ENCODE assay signal across 8 cellular contexts in the genomic region with DNA sequence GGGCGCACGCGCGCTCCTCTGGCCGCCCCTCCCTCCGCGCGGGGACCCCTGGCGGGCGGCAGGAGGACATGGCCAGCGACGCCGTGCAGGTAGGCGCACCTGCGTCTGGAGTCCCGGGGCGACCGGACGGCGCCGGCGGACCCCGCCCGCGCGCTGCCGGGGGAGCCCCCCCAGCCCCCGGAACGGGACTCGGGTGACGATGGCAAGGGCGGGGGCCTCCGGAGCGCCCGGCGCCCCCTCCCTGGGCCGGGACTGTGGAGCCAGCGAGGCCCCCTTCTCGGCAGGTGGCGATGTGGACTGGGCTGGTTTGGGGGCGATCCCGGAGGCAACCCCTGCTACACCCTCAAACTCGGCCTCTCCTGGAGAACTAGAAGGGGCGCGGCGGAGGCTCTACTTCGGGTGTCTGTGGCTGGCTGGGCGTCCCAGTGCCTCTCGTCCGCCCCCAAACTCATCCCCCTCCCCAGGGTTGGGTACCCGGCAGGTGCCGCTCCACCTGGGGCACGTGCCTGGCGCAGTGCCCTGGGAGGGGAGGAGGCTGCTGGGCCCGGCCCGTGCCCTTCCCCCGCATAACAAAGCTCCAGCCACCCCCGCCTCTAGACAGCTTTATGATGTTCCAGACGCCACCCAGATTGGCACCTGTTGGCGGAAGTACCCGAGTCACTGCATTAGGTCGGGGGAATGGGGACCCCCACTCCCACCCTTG.
DNase-seq lines count a peak whose midpoint lies in the region; ATAC-seq and TF ChIP-seq lines count a peak whose summit lies in the region.

No MANE protein-coding gene starts in this region.

- TF ChIP-seq CTCF in astrocyte of the spinal cord (IDR thresholded peaks at IDR 0.05; ENCODE audit: low read depth, low read length): no peak

- in situ Hi-C loops in astrocyte of the spinal cord (cut with HindIII; ENCODE audit: low sequenced_read_pairs): no loop called here

- DNase-seq in COLO668 (lab: John Stamatoyannopoulos, UW; ENCODE audit: unreplicated experiment) (peak; percentile 86), SHP77 treated with DMSO at 0.1 percent for 48 hours (lab: John Stamatoyannopoulos, UW) (peak; percentile 20), astrocyte of the spinal cord (ENCODE audit: low read depth, low spot score) (no peak), iPS-NIHi7 (ENCODE audit: extremely low spot score) (peak; percentile 34), NCI-H524 treated with DMSO at 0.1 percent for 48 hours (lab: John Stamatoyannopoulos, UW) (no peak)
- peak; percentile 48 to 50 for DNase-seq in stimulated activated CD4-positive, alpha-beta T cell treated with anti-CD3 and anti-CD28 coated beads, Interleukin-2, amount 100 ng/mL, for 24 hours

- peak overlapping the region; percentile 71 for H3K4me3 ChIP-seq in astrocyte of the spinal cord (ENCODE audit: low read depth, low read length)

- ATAC-seq in HG03280 (IDR thresholded peaks at IDR 0.05; ENCODE audit: unreplicated experiment) (peak; percentile 14), GM18873 (IDR thresholded peaks at IDR 0.05; ENCODE audit: low FRiP score, unreplicated experiment) (no peak)

Comparison
In these comparisons a context has a peak if more than half of its experiments do, and no peak if none do; other contexts are left out.
1. DNase-seq: peak in COLO668 (single experiment), SHP77 treated with DMSO at 0.1 percent for 48 hours (single experiment), iPS-NIHi7 (single experiment) and stimulated activated CD4-positive, alpha-beta T cell treated with anti-CD3 and anti-CD28 coated beads, Interleukin-2, amount 100 ng/mL, for 24 hours (2 of 2); none in astrocyte of the spinal cord (single experiment) and NCI-H524 treated with DMSO at 0.1 percent for 48 hours (single experiment).